ENCODE assay signal across 8 cellular contexts in the genomic region with DNA sequence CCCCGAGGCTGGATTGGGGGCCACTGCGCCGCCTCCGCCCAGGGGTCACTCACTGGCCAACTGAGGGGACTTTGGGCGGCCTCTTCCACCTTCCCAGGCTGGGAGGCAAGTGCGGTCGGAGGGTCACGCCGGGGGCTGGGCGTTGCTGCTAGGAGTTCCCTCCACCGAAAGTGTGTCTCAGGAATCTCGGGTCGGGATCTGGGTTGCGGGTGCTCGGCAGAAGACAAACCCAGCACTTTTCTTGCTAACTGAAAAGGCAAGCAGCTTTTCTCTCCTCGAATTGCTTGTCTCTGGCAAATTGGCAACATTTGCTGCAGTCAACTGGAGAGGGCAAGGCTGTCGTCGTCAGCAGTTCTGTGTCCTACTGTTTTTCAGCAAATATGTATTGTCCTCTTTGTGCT. TPM values are rescaled to one million over a fixed set of nuclear protein-coding genes. Genes with fewer than 3 reads are reported as not detected.
DNase-seq lines count a peak whose midpoint lies in the region; ATAC-seq and TF ChIP-seq lines count a peak whose summit lies in the region.

No MANE protein-coding gene starts in this region.

- H2AFZ ChIP-seq in OCI-LY7 (ENCODE audit: low read length) = no peak overlapping the region

- no peaks in the 10 kb centered on the region for H3K9me2 ChIP-seq in OCI-LY7 (ENCODE audit: insufficient read depth, low read length)

- H3K27ac ChIP-seq in OCI-LY7 (ENCODE audit: low read depth, low read length, poor library complexity, severe bottlenecking) (no peak overlapping the region), ectodermal cell (ENCODE audit: insufficient read depth, low read depth, low read length, poor library complexity, severe bottlenecking) (no peak overlapping the region), vagina (peak overlapping the region; percentile 93)

- ATAC-seq in mucosa of descending colon = no peak
- no peak for ATAC-seq in HG02623 (IDR thresholded peaks at IDR 0.05; ENCODE audit: unreplicated experiment)

- intact Hi-C loops in OCI-LY7 (cut with micrococcal nuclease; ENCODE audit: unreplicated experiment) = loop anchor here (1.0 to 5.0 kb wide), 4 partner anchors 49 to 91 kb away; partner anchors contain the start of gene BLOC1S6
- intact Hi-C loops in mucosa of descending colon (cut with DNase I, micrococcal nuclease) = no loop called here
- intact Hi-C loops in vagina (cut with DNase I) = no loop called here

- H3K36me3 ChIP-seq in OCI-LY7 (ENCODE audit: insufficient read depth, low read length) = no peaks in the 10 kb centered on the region
- no peaks in the 10 kb centered on the region for H3K36me3 ChIP-seq in ectodermal cell (ENCODE audit: control insufficient read depth, insufficient read depth, low read length)
- no peaks in the 10 kb centered on the region for H3K36me3 ChIP-seq in mucosa of descending colon (ENCODE audit: low read depth)
- H3K36me3 ChIP-seq in vagina = no peaks in the 10 kb centered on the region

- no peak for TF ChIP-seq POLR2A in vagina (IDR thresholded peaks at IDR 0.05)

- DNase-seq in NCI-H510A treated with DMSO at 0.1 percent for 48 hours (lab: John Stamatoyannopoulos, UW) = peak; percentile 3
- no peak for DNase-seq in NCI-H510A (lab: John Stamatoyannopoulos, UW)
- no peak for DNase-seq in OCI-LY7 (ENCODE audit: low spot score)
- DNase-seq in mucosa of descending colon = peak in 1 of 3 donors; percentile 57
- no peak for DNase-seq in vagina (ENCODE audit: extremely low spot score in 2 of 2)
- DNase-seq in activated effector memory CD4-positive, alpha-beta T cell treated with anti-CD3 and anti-CD28 coated beads, Interleukin-2, amount 50 U/mL, for 16 hours = no peak

- H3K4me3 ChIP-seq in OCI-LY7 (ENCODE audit: low read depth, low read length, poor library complexity, severe bottlenecking) (peak overlapping the region; percentile 67), ectodermal cell (ENCODE audit: insufficient read depth, low read depth, low read length) (peak overlapping the region; percentile 49), mucosa of descending colon (peak overlapping the region; percentile 44), vagina (peak overlapping the region; percentile 80 to 85)

- H3K79me2 ChIP-seq in OCI-LY7 (ENCODE audit: insufficient read depth, low read depth, low read length) = no peaks in the 10 kb centered on the region

- CTCF ChIA-PET in OCI-LY7 (lab: Charles Lee; ENCODE audit: unreplicated experiment) = no interaction called here

- TF ChIP-seq CTCF in OCI-LY7 (conservative IDR thresholded peaks at IDR 0.05; ENCODE audit: low read length) = no peak
- no peak for TF ChIP-seq CTCF in mucosa of descending colon (IDR thresholded peaks at IDR 0.05)
- no peak for TF ChIP-seq CTCF in vagina (IDR thresholded peaks at IDR 0.05)

- H4K20me1 ChIP-seq in OCI-LY7 (ENCODE audit: insufficient read depth, low read length) = no peaks in the 10 kb centered on the region

- peaks cover 68% of the 10 kb centered on the region for H3K27me3 ChIP-seq in ectodermal cell (ENCODE audit: control insufficient read depth, insufficient read depth, low read length, poor library complexity, severe bottlenecking)
- H3K27me3 ChIP-seq in vagina = no peaks in the 10 kb centered on the region

- POLR2A ChIA-PET in OCI-LY7 (lab: Charles Lee) = interaction anchor here (1.3 kb wide), 1 partner anchor 16 kb away, joined by 3 read pairs; no protein-coding TSS in a partner anchor

- H3K9me3 ChIP-seq in OCI-LY7 (ENCODE audit: low read length) (no peaks in the 10 kb centered on the region), ectodermal cell (ENCODE audit: control insufficient read depth, low read length) (no peaks in the 10 kb centered on the region), mucosa of descending colon (no peaks in the 10 kb centered on the region), vagina (no peaks in the 10 kb centered on the region)

- peak overlapping the region; percentile 87 for H3K4me2 ChIP-seq in OCI-LY7 (ENCODE audit: low read length)

- H3K4me1 ChIP-seq in OCI-LY7 (ENCODE audit: insufficient read depth, low read length, poor library complexity, severe bottlenecking) (peaks cover 15% of the 10 kb centered on the region), ectodermal cell (ENCODE audit: control insufficient read depth, insufficient read depth, low read length) (no peaks in the 10 kb centered on the region), mucosa of descending colon (ENCODE audit: low read depth) (peaks cover 18% of the 10 kb centered on the region), vagina (peaks cover 24% of the 10 kb centered on the region)

- BruUV-seq in OCI-LY7 (replicated peaks; lab: Mats Ljungman, UMichigan) = no TSS peak

- WGBS in ectodermal cell, 2 experiments = 2 to 3% methylated on average over 18 of the region's 18 CpGs

RNA-seq across cellular contexts. Expression of gene SLC30A4, which starts 0.4 kb away (rescaled TPM):
- 0.13 TPM in 2 replicates for total RNA-seq in OCI-LY7 (2014; rRNA removed; shearing (Covaris generic))
- total RNA-seq in OCI-LY7 (2022) (3.5 and 4.3 TPM in 2 replicates), mucosa of descending colon (10 to 100 TPM; 10.4 to 17.2 (median 16.6) TPM), vagina (10.3 TPM)
- polyA plus RNA-seq in ectodermal cell (2013, experiment 1 of 4) = 0.43 TPM
- polyA plus RNA-seq in ectodermal cell (2013, experiment 2 of 4) = 0.69 TPM
- polyA plus RNA-seq in ectodermal cell (2013, experiment 3 of 4) = 0.64 TPM
- polyA plus RNA-seq in ectodermal cell (2013, experiment 4 of 4) = 0.65 TPM
